27 cellular contexts compared by ENCODE assay signal in genomic region chr14:87152701-87153100, GRCh38.
DNase-seq lines count a peak whose midpoint lies in the region; ATAC-seq and TF ChIP-seq lines count a peak whose summit lies in the region.
"Had no signal": no experiment of that assay in that cellular context is flagged by ENCODE, and none has a peak within 500 bp of the region (broad histone marks: within the 10 kb centered on the region; RNA-seq: fewer than 3 reads in every experiment).

No MANE protein-coding gene starts in this region.

- peak overlapping the region; percentile 86 for H3K27ac ChIP-seq in OCI-LY3 (ENCODE audit: low read length)
- H3K27ac ChIP-seq: esophagus muscularis mucosa, foreskin keratinocyte, KMS-11, left ventricle myocardium inferior, neutrophil, prostate gland, thyroid gland had no signal

- peak overlapping the region; percentile 22 for H3K9ac ChIP-seq in OCI-LY3 (ENCODE audit: low read length)
- H3K9ac ChIP-seq: KMS-11 had no signal

- H3K27me3 ChIP-seq in OCI-LY3 (ENCODE audit: low read depth, low read length) = no peaks in the 10 kb centered on the region
- H3K27me3 ChIP-seq: esophagus muscularis mucosa, foreskin keratinocyte, neutrophil, thyroid gland had no signal

- H4K20me1 ChIP-seq in OCI-LY3 (ENCODE audit: insufficient read depth, low read length) = no peaks in the 10 kb centered on the region

- H3K36me3 ChIP-seq in OCI-LY3 (replicated peaks; ENCODE audit: low read depth, low read length) = peaks cover 3% of the 10 kb centered on the region
- H3K36me3 ChIP-seq: esophagus muscularis mucosa, left ventricle myocardium inferior, neutrophil, prostate gland, thyroid gland had no signal

- no peaks in the 10 kb centered on the region for H3K79me2 ChIP-seq in OCI-LY3 (ENCODE audit: low read length)

- peak overlapping the region; percentile 63 for H3K4me2 ChIP-seq in OCI-LY3 (ENCODE audit: low read length)
- H3K4me2 ChIP-seq: KMS-11 had no signal

- no peak overlapping the region for H2AFZ ChIP-seq in OCI-LY3 (ENCODE audit: low read depth, low read length)

- no peaks in the 10 kb centered on the region for H3K9me3 ChIP-seq in OCI-LY3 (ENCODE audit: insufficient read depth, low read length)
- H3K9me3 ChIP-seq: esophagus muscularis mucosa, left ventricle myocardium inferior, neutrophil, prostate gland, thyroid gland had no signal

- peaks cover 59% of the 10 kb centered on the region for H3K4me1 ChIP-seq in OCI-LY3 (ENCODE audit: low read length)
- H3K4me1 ChIP-seq: left ventricle myocardium inferior, prostate gland, thyroid gland had no signal

- ATAC-seq in HG03280 (IDR thresholded peaks at IDR 0.05; ENCODE audit: unreplicated experiment) (no peak), HG03442 (IDR thresholded peaks at IDR 0.05; ENCODE audit: unreplicated experiment) (no peak)
- ATAC-seq: foreskin keratinocyte, sciatic nerve had no signal

- H3K4me3 ChIP-seq in OCI-LY3 (ENCODE audit: low read length) = peak overlapping the region; percentile 35
- H3K4me3 ChIP-seq: esophagus muscularis mucosa, left ventricle myocardium inferior, prostate gland, thyroid gland had no signal

- no peak for TF ChIP-seq CTCF in OCI-LY3 (IDR thresholded peaks at IDR 0.05; ENCODE audit: low read depth, low read length)

- DNase-seq in NCI-H82 (lab: John Stamatoyannopoulos, UW) (peak; percentile 59), NCI-H82 treated with DMSO at 0.1 percent for 48 hours (lab: John Stamatoyannopoulos, UW; ENCODE audit: unreplicated experiment) (no peak), NCI-H2171 treated with DMSO at 0.1 percent for 48 hours (lab: John Stamatoyannopoulos, UW) (peak; percentile 73), NCI-H446 treated with DMSO at 0.1 percent for 48 hours (lab: John Stamatoyannopoulos, UW) (no peak), inferior parietal cortex (ENCODE audit: extremely low spot score) (no peak)
- DNase-seq: activated CD4-positive, alpha-beta T cell treated with anti-CD3 and anti-CD28 coated beads for 48 hours; activated effector memory CD4-positive, alpha-beta T cell treated with Interleukin-2 at 50 U/mL for 16 hours; activated T-cell treated with anti-CD3 and anti-CD28 coated beads for 4 hours; AML-193; CD4-positive, alpha-beta T cell; foreskin keratinocyte; H9; islet precursor cell; left ventricle myocardium inferior; mesenchymal stem cell; NCI-H187; NCI-H2227 treated with DMSO at 0.1 percent for 48 hours; SIG-M5; thyroid gland had no signal

Comparison
In these comparisons a context has a peak if more than half of its experiments do, and no peak if none do; other contexts are left out.
1. DNase-seq: peak in NCI-H82 (single experiment) and NCI-H2171 treated with DMSO at 0.1 percent for 48 hours (single experiment); none in NCI-H82 treated with DMSO at 0.1 percent for 48 hours (single experiment), NCI-H446 treated with DMSO at 0.1 percent for 48 hours (single experiment) and inferior parietal cortex (single experiment).